11 cellular contexts compared by ENCODE assay signal in the genomic region with DNA sequence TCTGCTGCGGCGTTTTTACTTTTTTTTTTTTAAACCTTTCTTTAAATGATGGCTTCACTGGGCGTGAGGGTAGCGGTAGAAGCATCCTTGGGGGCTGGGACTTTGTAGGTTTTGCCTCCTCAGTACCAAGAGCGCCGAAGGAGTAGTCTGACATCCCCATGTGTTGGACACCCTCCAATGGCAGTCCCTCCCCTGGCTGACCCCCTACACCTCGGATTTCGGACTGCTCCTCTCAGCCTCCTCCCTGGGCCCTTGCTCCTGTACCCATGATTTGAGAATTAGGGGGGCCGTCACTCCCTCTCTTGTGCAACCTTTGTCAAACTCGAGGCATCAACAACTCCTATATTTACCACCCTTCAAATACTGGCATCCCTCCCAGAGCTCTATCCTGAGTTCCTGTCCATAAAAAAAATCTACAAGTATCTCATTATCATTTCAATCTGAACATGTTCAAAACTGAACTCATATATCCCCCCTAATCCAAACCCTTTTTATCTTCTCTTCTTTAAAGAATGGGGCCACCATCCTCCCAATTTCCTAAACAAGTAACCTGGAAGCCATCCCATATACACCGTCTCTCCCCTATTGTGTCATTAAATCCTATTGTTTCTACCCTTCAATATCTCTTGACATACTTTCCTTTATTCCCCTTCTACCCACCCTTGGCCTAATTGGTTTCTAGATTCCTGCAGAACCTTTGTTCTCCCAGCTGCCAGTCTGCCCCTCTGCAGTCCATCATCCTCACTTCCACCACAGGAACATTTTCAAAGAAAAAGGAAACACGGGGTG. TPM values are rescaled to one million over a fixed set of nuclear protein-coding genes. Genes with fewer than 3 reads are reported as not detected.
DNase-seq lines count a peak whose midpoint lies in the region; ATAC-seq, FAIRE-seq and TF ChIP-seq lines count a peak whose summit lies in the region.
"Had no signal": no experiment of that assay in that cellular context is flagged by ENCODE, and none has a peak within 500 bp of the region (broad histone marks: within the 10 kb centered on the region; RNA-seq: fewer than 3 reads in every experiment).

No MANE protein-coding gene starts in this region.

- H4K20me1 ChIP-seq in KMS-11 (ENCODE audit: insufficient read depth) (no peaks in the 10 kb centered on the region), astrocyte (ENCODE audit: insufficient read depth, low read length) (no peaks in the 10 kb centered on the region)

- no peaks in the 10 kb centered on the region for H3K36me3 Mint-ChIP-seq in Caco-2 (ENCODE audit: insufficient read depth, unreplicated experiment)
- no peaks in the 10 kb centered on the region for H3K36me3 Mint-ChIP-seq in astrocyte (ENCODE audit: low read depth, unreplicated experiment)
- no peaks in the 10 kb centered on the region for H3K36me3 Mint-ChIP-seq in natural killer cell
- H3K36me3 Mint-ChIP-seq: memory B cell had no signal

- H3K27me3 Mint-ChIP-seq in Caco-2 (ENCODE audit: insufficient read depth, unreplicated experiment) (peaks cover 15% of the 10 kb centered on the region), astrocyte (ENCODE audit: low read depth, unreplicated experiment) (peaks cover 30% of the 10 kb centered on the region), natural killer cell (ENCODE audit: low read depth in 2 of 2) (peaks cover 29 to 42% of the 10 kb centered on the region in 2 donors)

- H3K9ac ChIP-seq in KMS-11 (no peak overlapping the region), astrocyte (ENCODE audit: low read length) (no peak overlapping the region)

- BruUV-seq in Caco-2 (replicated peaks; lab: Mats Ljungman, UMichigan): no TSS peak

- intact Hi-C loops in Caco-2 (cut with micrococcal nuclease; ENCODE audit: unreplicated experiment) (loop anchor here (1.0 kb wide), 1 partner anchor 244 kb away; a partner anchor contains a TSS), natural killer cell (cut with micrococcal nuclease) (no loop called here)

- H3K27ac Mint-ChIP-seq in Caco-2 (ENCODE audit: unreplicated experiment) (no peak overlapping the region), astrocyte (ENCODE audit: unreplicated experiment) (no peak overlapping the region), natural killer cell (peak overlapping the region in 1 of 2 donors; percentile 47)
- H3K27ac Mint-ChIP-seq: memory B cell had no signal

- H3K4me3 Mint-ChIP-seq in Caco-2 (ENCODE audit: unreplicated experiment) (peak overlapping the region; percentile 71), astrocyte (ENCODE audit: unreplicated experiment) (peak overlapping the region; percentile 82), natural killer cell (peak overlapping the region; percentile 55)

- no peak for FAIRE-seq in astrocyte (lab: Jason Lieb, UNC)

- H3K9me3 ChIP-seq in Caco-2: no peaks in the 10 kb centered on the region
- H3K9me3 ChIP-seq in astrocyte (ENCODE audit: insufficient read depth, low read depth, low read length): no peaks in the 10 kb centered on the region

- no peak for DNase-seq in Caco-2
- DNase-seq in astrocyte (ENCODE audit: low read depth): no peak
- DNase-seq in natural killer cell: no peak
- no peak for DNase-seq in NCI-H1930 (lab: John Stamatoyannopoulos, UW)
- DNase-seq in GM03348 (ENCODE audit: low spot score): no peak
- DNase-seq in NCI-H526 (lab: John Stamatoyannopoulos, UW): no peak
- DNase-seq: activated CD8-positive, alpha-beta memory T cell treated with anti-CD3 and anti-CD28 coated beads for 24 hours; effector CD8-positive, alpha-beta T cell had no signal

- H2AFZ ChIP-seq in KMS-11 (ENCODE audit: low read depth) (peak overlapping the region; percentile 86), astrocyte (ENCODE audit: low read depth, low read length) (no peak overlapping the region)

- H3K4me3 ChIP-seq in Caco-2 (ENCODE audit: low read depth, low read length): no peak overlapping the region; the same call in 1 of the 2 replicates
- no peak overlapping the region for H3K4me3 ChIP-seq in KMS-11 (IDR thresholded peaks at IDR 0.05; ENCODE audit: insufficient read depth, low read depth, low read length)
- H3K4me3 ChIP-seq in astrocyte (ENCODE audit: insufficient read depth, low read depth, low read length): no peak overlapping the region

- ATAC-seq in natural killer cell: no peak
- ATAC-seq in HG03439 (IDR thresholded peaks at IDR 0.05; ENCODE audit: unreplicated experiment): no peak

- 0 out of 2 replicates have a peak, but pooled peaks cover 1% of the 10 kb centered on the region for H3K27me3 ChIP-seq in Caco-2 (replicated peaks; ENCODE audit: control insufficient read depth, insufficient read depth, low read length)
- 0 out of 2 replicates have a peak, but pooled peaks cover 3% of the 10 kb centered on the region for H3K27me3 ChIP-seq in KMS-11 (ENCODE audit: insufficient read depth, low read depth)
- H3K27me3 ChIP-seq in astrocyte (ENCODE audit: insufficient read depth, low read length): peaks cover 44% of the 10 kb centered on the region

- H3K4me2 ChIP-seq in KMS-11 (peak overlapping the region; percentile 71), astrocyte (ENCODE audit: low read length) (peak overlapping the region; percentile 90)

- H3K36me3 ChIP-seq in Caco-2 (ENCODE audit: control insufficient read depth, insufficient read depth, low read length) (no peaks in the 10 kb centered on the region), KMS-11 (ENCODE audit: insufficient read depth) (no peaks in the 10 kb centered on the region), astrocyte (ENCODE audit: insufficient read depth, low read length) (no peaks in the 10 kb centered on the region)

- H3K79me2 ChIP-seq in KMS-11 (ENCODE audit: insufficient read depth, low read depth) (no peaks in the 10 kb centered on the region), astrocyte (ENCODE audit: insufficient read depth, low read length) (no peaks in the 10 kb centered on the region)

- POLR2A ChIA-PET in Caco-2 (lab: Charles Lee): no interaction called here

- peaks cover 7% of the 10 kb centered on the region for H3K4me1 Mint-ChIP-seq in Caco-2 (ENCODE audit: low read depth, unreplicated experiment)
- H3K4me1 Mint-ChIP-seq in astrocyte (ENCODE audit: low read depth, unreplicated experiment): no peaks in the 10 kb centered on the region
- H3K4me1 Mint-ChIP-seq in natural killer cell: peaks cover 13 to 14% of the 10 kb centered on the region in 2 donors

- H3K27ac ChIP-seq in KMS-11 (no peak overlapping the region), astrocyte (ENCODE audit: low read depth, low read length) (no peak overlapping the region)

- CTCF ChIA-PET in Caco-2 (lab: Charles Lee): no interaction called here

- no peak for TF ChIP-seq CTCF in Caco-2 (IDR thresholded peaks at IDR 0.05; ENCODE audit: insufficient read depth in 1 of 2, low read depth in 1 of 2, low read length in 1 of 2, severe bottlenecking in 1 of 2, unreplicated experiment in 1 of 2)
- no peak for TF ChIP-seq CTCF in KMS-11 (conservative IDR thresholded peaks at IDR 0.05; ENCODE audit: low read depth, low read length)
- no peak for TF ChIP-seq CTCF in astrocyte (IDR thresholded peaks at IDR 0.05; ENCODE audit: insufficient read depth, low read depth, low read length)
- TF ChIP-seq CTCF in natural killer cell (IDR thresholded peaks at IDR 0.05): no peak

- H3K4me1 ChIP-seq in Caco-2 (0 out of 2 replicates have a peak, but pooled peaks cover 5% of the 10 kb centered on the region), KMS-11 (ENCODE audit: low read depth, poor library complexity, severe bottlenecking) (peaks cover 3% of the 10 kb centered on the region), astrocyte (ENCODE audit: insufficient read depth, low read length) (peaks cover 7% of the 10 kb centered on the region)

- no peaks in the 10 kb centered on the region for H3K9me3 Mint-ChIP-seq in Caco-2 (ENCODE audit: unreplicated experiment)
- no peaks in the 10 kb centered on the region for H3K9me3 Mint-ChIP-seq in astrocyte (ENCODE audit: unreplicated experiment)
- H3K9me3 Mint-ChIP-seq in natural killer cell: no peaks in the 10 kb centered on the region
- H3K9me3 Mint-ChIP-seq: memory B cell had no signal

RNA-seq across cellular contexts. Expression of a gene that starts 1.2 kb away (rescaled TPM):
- 5.2 and 5.6 TPM in 2 replicates for total RNA-seq in Caco-2 (2022)
- 1.5 and 1.9 TPM in 2 replicates for total RNA-seq in astrocyte
- under 1 TPM in 2 of 3 donors, not detected in 1; 0.05 to 0.09 TPM for total RNA-seq in natural killer cell

RNA-seq across cellular contexts. Expression of a gene that starts 53.3 kb away (rescaled TPM):
- total RNA-seq in Caco-2 (2022): 141 and 152 TPM in 2 replicates
- total RNA-seq in astrocyte: 36.4 and 43.1 TPM in 2 replicates
- total RNA-seq in natural killer cell: 1 to 10 TPM in 1 of 3 donors, under 1 TPM in 1, not detected in 1; 0.05 to 1.6 TPM

RNA-seq across cellular contexts. Expression of a gene that starts 57.8 kb away (rescaled TPM):
- total RNA-seq in Caco-2 (2022) (not detected in 2 replicates), astrocyte (not detected in 2 replicates), natural killer cell (not detected)

Comparison
In these comparisons a context has a peak if more than half of its experiments do, and no peak if none do; other contexts are left out.
1. RNA of a gene that starts 53.3 kb away (total RNA-seq): 141 to 152 TPM in Caco-2 and 36.4 to 43.1 TPM in astrocyte; 0.05 to 1.6 TPM in natural killer cell; every median in the first group is over 10 times any median in the second.
2. Peak in every context shown above with its lines, with median percentiles within 50 percentile points of each other: H3K4me3 Mint-ChIP-seq.